ENCODE assay signal across 1 cellular context in the genomic region with DNA sequence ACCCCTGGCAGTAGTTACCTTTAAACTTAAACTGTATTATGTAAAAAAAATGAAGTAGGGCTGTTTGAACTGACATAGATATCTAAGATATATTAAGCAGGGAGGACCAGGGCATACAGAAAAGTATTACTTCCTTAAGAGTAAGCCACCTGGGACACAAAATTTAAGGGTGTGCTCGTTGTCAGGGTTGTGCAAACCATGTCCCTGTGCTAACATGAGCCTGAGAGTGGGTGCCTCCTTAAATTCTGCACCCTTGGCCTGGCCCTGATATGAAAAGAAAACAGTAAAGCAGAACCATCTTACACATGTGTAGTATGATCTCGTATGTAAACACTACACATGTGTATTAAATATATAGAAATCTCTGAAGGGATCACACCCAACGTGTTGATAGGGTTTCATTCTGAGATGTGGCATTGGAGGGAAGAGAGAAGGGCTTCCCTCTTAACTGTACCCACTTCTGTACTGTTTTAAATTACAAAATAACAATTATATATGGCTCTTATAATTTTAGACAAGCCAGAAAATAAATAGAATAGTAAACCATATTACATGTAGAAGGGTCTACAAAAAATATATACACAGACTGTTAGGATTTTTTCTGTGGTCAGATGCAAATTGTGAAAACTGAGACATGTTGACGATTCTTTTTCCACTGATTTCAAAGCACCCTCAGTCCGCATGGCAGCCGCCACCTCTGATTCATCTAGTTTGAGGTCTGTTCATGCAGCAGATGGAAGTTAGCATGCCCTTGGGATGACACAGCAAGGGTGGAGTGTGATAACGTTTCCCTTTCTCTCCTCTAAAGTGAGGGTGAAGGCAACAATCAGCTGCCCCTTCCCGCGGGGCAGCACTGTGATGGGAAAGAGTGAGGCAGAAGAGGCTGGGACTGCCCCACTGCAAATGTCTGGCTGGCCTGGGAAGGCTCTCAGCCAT.
A peak's percentile ranks its signal among the peaks of the same experiment; 100 is the strongest.
TF ChIP-seq lines count a peak whose summit lies in the region.

No MANE protein-coding gene starts in this region.

TF ChIP-seq in K562, 482 proteins besides CTCF, POLR2A, EP300 and RAD21 (continued from another document and continues in another):
- TF ChIP-seq, protein P1, sequence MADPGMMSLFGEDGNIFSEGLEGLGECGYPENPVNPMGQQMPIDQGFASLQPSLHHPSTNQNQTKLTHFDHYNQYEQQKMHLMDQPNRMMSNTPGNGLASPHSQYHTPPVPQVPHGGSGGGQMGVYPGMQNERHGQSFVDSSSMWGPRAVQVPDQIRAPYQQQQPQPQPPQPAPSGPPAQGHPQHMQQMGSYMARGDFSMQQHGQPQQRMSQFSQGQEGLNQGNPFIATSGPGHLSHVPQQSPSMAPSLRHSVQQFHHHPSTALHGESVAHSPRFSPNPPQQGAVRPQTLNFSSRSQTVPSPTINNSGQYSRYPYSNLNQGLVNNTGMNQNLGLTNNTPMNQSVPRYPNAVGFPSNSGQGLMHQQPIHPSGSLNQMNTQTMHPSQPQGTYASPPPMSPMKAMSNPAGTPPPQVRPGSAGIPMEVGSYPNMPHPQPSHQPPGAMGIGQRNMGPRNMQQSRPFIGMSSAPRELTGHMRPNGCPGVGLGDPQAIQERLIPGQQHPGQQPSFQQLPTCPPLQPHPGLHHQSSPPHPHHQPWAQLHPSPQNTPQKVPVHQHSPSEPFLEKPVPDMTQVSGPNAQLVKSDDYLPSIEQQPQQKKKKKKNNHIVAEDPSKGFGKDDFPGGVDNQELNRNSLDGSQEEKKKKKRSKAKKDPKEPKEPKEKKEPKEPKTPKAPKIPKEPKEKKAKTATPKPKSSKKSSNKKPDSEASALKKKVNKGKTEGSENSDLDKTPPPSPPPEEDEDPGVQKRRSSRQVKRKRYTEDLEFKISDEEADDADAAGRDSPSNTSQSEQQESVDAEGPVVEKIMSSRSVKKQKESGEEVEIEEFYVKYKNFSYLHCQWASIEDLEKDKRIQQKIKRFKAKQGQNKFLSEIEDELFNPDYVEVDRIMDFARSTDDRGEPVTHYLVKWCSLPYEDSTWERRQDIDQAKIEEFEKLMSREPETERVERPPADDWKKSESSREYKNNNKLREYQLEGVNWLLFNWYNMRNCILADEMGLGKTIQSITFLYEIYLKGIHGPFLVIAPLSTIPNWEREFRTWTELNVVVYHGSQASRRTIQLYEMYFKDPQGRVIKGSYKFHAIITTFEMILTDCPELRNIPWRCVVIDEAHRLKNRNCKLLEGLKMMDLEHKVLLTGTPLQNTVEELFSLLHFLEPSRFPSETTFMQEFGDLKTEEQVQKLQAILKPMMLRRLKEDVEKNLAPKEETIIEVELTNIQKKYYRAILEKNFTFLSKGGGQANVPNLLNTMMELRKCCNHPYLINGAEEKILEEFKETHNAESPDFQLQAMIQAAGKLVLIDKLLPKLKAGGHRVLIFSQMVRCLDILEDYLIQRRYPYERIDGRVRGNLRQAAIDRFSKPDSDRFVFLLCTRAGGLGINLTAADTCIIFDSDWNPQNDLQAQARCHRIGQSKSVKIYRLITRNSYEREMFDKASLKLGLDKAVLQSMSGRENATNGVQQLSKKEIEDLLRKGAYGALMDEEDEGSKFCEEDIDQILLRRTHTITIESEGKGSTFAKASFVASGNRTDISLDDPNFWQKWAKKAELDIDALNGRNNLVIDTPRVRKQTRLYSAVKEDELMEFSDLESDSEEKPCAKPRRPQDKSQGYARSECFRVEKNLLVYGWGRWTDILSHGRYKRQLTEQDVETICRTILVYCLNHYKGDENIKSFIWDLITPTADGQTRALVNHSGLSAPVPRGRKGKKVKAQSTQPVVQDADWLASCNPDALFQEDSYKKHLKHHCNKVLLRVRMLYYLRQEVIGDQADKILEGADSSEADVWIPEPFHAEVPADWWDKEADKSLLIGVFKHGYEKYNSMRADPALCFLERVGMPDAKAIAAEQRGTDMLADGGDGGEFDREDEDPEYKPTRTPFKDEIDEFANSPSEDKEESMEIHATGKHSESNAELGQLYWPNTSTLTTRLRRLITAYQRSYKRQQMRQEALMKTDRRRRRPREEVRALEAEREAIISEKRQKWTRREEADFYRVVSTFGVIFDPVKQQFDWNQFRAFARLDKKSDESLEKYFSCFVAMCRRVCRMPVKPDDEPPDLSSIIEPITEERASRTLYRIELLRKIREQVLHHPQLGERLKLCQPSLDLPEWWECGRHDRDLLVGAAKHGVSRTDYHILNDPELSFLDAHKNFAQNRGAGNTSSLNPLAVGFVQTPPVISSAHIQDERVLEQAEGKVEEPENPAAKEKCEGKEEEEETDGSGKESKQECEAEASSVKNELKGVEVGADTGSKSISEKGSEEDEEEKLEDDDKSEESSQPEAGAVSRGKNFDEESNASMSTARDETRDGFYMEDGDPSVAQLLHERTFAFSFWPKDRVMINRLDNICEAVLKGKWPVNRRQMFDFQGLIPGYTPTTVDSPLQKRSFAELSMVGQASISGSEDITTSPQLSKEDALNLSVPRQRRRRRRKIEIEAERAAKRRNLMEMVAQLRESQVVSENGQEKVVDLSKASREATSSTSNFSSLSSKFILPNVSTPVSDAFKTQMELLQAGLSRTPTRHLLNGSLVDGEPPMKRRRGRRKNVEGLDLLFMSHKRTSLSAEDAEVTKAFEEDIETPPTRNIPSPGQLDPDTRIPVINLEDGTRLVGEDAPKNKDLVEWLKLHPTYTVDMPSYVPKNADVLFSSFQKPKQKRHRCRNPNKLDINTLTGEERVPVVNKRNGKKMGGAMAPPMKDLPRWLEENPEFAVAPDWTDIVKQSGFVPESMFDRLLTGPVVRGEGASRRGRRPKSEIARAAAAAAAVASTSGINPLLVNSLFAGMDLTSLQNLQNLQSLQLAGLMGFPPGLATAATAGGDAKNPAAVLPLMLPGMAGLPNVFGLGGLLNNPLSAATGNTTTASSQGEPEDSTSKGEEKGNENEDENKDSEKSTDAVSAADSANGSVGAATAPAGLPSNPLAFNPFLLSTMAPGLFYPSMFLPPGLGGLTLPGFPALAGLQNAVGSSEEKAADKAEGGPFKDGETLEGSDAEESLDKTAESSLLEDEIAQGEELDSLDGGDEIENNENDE (IDR thresholded peaks at IDR 0.05; ENCODE audit: low read depth, low read length) = no peak
- TF ChIP-seq JUN (IDR thresholded peaks at IDR 0.05; ENCODE audit: borderline replicate concordance, low read depth, low read length) (peak; percentile 73; the same call in 1 of the 2 replicates), JUN (CRISPR knock-in tag; IDR thresholded peaks at IDR 0.05; ENCODE audit: borderline replicate concordance) (no peak), YY1 (IDR thresholded peaks at IDR 0.05; ENCODE audit: borderline replicate concordance in 1 of 3, control insufficient read depth in 1 of 3, extremely low read depth in 1 of 3, insufficient read depth in 3 of 3, insufficient read length in 1 of 3, insufficient replicate concordance in 2 of 3, low read depth in 1 of 3, low read length in 2 of 3) (peak in 1 of 3 experiments; percentile 13), MEIS2 (IDR thresholded peaks at IDR 0.05; ENCODE audit: partially characterized antibody) (no peak), MECOM (CRISPR knock-in tag; IDR thresholded peaks at IDR 0.05) (peak; percentile 83), BACH1 (tag; IDR thresholded peaks at IDR 0.05) (peak; percentile 77), ELF2 (CRISPR knock-in tag; IDR thresholded peaks at IDR 0.05) (0 out of 2 replicates have a peak, but pooled peaks have one; percentile 22), CHCHD3 (CRISPR knock-in tag; IDR thresholded peaks at IDR 0.05) (no peak), GABPB1 (CRISPR knock-in tag; IDR thresholded peaks at IDR 0.05) (no peak), GATAD2A (IDR thresholded peaks at IDR 0.05) (peak; percentile 71; the same call in 1 of the 2 replicates), NEUROD1 (IDR thresholded peaks at IDR 0.05; ENCODE audit: borderline replicate concordance, low read depth, low read length, partially characterized antibody) (peak; percentile 40), ZNF586 (CRISPR knock-in tag; conservative IDR thresholded peaks at IDR 0.05) (no peak), TCF3 (CRISPR knock-in tag; IDR thresholded peaks at IDR 0.05) (peak; percentile 69), MYC (IDR thresholded peaks at IDR 0.05; ENCODE audit: low read depth, low read length) (peak; percentile 88), MYC (CRISPR knock-in tag; IDR thresholded peaks at IDR 0.05; ENCODE audit: borderline replicate concordance, low read depth) (no peak), ASH1L (IDR thresholded peaks at IDR 0.05; ENCODE audit: borderline replicate concordance, low read depth, partially characterized antibody) (peak; percentile 36), NFATC3 (IDR thresholded peaks at IDR 0.05) (no peak)
- TF ChIP-seq, protein P2, sequence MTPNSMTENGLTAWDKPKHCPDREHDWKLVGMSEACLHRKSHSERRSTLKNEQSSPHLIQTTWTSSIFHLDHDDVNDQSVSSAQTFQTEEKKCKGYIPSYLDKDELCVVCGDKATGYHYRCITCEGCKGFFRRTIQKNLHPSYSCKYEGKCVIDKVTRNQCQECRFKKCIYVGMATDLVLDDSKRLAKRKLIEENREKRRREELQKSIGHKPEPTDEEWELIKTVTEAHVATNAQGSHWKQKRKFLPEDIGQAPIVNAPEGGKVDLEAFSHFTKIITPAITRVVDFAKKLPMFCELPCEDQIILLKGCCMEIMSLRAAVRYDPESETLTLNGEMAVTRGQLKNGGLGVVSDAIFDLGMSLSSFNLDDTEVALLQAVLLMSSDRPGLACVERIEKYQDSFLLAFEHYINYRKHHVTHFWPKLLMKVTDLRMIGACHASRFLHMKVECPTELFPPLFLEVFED (CRISPR knock-in tag; conservative IDR thresholded peaks at IDR 0.05) = no peak
- TF ChIP-seq, protein P3, sequence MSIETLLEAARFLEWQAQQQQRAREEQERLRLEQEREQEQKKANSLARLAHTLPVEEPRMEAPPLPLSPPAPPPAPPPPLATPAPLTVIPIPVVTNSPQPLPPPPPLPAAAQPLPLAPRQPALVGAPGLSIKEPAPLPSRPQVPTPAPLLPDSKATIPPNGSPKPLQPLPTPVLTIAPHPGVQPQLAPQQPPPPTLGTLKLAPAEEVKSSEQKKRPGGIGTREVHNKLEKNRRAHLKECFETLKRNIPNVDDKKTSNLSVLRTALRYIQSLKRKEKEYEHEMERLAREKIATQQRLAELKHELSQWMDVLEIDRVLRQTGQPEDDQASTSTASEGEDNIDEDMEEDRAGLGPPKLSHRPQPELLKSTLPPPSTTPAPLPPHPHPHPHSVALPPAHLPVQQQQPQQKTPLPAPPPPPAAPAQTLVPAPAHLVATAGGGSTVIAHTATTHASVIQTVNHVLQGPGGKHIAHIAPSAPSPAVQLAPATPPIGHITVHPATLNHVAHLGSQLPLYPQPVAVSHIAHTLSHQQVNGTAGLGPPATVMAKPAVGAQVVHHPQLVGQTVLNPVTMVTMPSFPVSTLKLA (conservative IDR thresholded peaks at IDR 0.05) = peak in 1 of 2 experiments; percentile 44; a peak in 2 of 4 replicates
- TF ChIP-seq, protein P4, sequence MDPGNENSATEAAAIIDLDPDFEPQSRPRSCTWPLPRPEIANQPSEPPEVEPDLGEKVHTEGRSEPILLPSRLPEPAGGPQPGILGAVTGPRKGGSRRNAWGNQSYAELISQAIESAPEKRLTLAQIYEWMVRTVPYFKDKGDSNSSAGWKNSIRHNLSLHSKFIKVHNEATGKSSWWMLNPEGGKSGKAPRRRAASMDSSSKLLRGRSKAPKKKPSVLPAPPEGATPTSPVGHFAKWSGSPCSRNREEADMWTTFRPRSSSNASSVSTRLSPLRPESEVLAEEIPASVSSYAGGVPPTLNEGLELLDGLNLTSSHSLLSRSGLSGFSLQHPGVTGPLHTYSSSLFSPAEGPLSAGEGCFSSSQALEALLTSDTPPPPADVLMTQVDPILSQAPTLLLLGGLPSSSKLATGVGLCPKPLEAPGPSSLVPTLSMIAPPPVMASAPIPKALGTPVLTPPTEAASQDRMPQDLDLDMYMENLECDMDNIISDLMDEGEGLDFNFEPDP (CRISPR knock-in tag; IDR thresholded peaks at IDR 0.05) = no peak
- TF ChIP-seq, protein P5, sequence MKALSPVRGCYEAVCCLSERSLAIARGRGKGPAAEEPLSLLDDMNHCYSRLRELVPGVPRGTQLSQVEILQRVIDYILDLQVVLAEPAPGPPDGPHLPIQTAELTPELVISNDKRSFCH (CRISPR knock-in tag; IDR thresholded peaks at IDR 0.05) = no peak
- TF ChIP-seq, protein P5 (tag; IDR thresholded peaks at IDR 0.05) = 0 out of 2 replicates have a peak, but pooled peaks have one; percentile 41
- TF ChIP-seq, protein P6, sequence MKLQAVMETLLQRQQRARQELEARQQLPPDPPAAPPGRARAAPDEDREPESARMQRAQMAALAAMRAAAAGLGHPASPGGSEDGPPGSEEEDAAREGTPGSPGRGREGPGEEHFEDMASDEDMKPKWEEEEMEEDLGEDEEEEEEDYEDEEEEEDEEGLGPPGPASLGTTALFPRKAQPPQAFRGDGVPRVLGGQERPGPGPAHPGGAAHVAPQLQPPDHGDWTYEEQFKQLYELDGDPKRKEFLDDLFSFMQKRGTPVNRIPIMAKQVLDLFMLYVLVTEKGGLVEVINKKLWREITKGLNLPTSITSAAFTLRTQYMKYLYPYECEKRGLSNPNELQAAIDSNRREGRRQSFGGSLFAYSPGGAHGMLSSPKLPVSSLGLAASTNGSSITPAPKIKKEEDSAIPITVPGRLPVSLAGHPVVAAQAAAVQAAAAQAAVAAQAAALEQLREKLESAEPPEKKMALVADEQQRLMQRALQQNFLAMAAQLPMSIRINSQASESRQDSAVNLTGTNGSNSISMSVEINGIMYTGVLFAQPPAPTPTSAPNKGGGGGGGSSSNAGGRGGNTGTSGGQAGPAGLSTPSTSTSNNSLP (IDR thresholded peaks at IDR 0.05; ENCODE audit: borderline replicate concordance, low read depth, low read length) = peak; percentile 69; the same call in 1 of the 2 replicates
- TF ChIP-seq, protein P7, sequence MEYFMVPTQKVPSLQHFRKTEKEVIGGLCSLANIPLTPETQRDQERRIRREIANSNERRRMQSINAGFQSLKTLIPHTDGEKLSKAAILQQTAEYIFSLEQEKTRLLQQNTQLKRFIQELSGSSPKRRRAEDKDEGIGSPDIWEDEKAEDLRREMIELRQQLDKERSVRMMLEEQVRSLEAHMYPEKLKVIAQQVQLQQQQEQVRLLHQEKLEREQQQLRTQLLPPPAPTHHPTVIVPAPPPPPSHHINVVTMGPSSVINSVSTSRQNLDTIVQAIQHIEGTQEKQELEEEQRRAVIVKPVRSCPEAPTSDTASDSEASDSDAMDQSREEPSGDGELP (CRISPR knock-in tag; IDR thresholded peaks at IDR 0.05; ENCODE audit: borderline replicate concordance) = peak; percentile 61; the same call in 1 of the 2 replicates
- TF ChIP-seq, protein P8, sequence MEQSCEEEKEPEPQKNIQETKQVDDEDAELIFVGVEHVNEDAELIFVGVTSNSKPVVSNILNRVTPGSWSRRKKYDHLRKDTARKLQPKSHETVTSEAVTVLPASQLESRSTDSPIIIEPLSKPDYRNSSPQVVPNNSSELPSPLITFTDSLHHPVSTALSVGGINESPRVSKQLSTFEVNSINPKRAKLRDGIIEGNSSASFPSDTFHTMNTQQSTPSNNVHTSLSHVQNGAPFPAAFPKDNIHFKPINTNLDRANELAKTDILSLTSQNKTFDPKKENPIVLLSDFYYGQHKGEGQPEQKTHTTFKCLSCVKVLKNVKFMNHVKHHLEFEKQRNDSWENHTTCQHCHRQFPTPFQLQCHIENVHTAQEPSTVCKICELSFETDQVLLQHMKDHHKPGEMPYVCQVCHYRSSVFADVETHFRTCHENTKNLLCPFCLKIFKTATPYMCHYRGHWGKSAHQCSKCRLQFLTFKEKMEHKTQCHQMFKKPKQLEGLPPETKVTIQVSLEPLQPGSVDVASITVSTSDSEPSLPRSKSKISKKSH (CRISPR knock-in tag; IDR thresholded peaks at IDR 0.05) = no peak
